ENCODE assay signal across 8 cellular contexts in genomic region chr17:8187517-8188407, GRCh38. TPM values are rescaled to one million over a fixed set of nuclear protein-coding genes. Genes with fewer than 3 reads are reported as not detected.
DNase-seq lines count a peak whose midpoint lies in the region; ATAC-seq and TF ChIP-seq lines count a peak whose summit lies in the region.

No MANE protein-coding gene starts in this region.

- POLR2A ChIA-PET in BJ (lab: Charles Lee), result interaction anchor here (0.6 to 1.4 kb wide), 3 partner anchors 15 to 34 kb away, joined by 3 read pairs; no protein-coding TSS in a partner anchor

- no peaks in the 10 kb centered on the region for H3K36me3 ChIP-seq in BJ (ENCODE audit: control insufficient read depth, insufficient read depth, low read length)

- H3K27me3 ChIP-seq in BJ (ENCODE audit: control insufficient read depth, insufficient read depth, low read length), result no peaks in the 10 kb centered on the region

- no peak overlapping the region for H3K27ac Mint-ChIP-seq in naive B cell

- no peaks in the 10 kb centered on the region for H3K36me3 Mint-ChIP-seq in naive B cell

- CTCF ChIA-PET in BJ (lab: Yijun Ruan, JAX), result interaction anchor here (0.8 to 2.3 kb wide), 9 partner anchors 11 to 68 kb away, joined by 3 to 9 read pairs (median 4); partner anchors contain the start of gene TMEM107

- DNase-seq in BJ (ENCODE audit: low read depth), result peak; percentile 95
- peak; percentile 76 for DNase-seq in GM20000 (ENCODE audit: low spot score)
- DNase-seq in LHCN-M2 (ENCODE audit: low read depth), result peak; percentile 100
- DNase-seq in RKO (ENCODE audit: low spot score), result peak; percentile 99
- peak; percentile 69 for DNase-seq in activated T-helper 1 cell treated with Interleukin-2 at 50 U/mL for 16 hours (ENCODE audit: low read depth)
- peak; percentile 100 for DNase-seq in fibroblast of peridontal ligament (ENCODE audit: extremely low read depth)
- peak; percentile 89 for DNase-seq in naive B cell
- DNase-seq in stimulated activated CD8-positive, alpha-beta memory T cell treated with anti-CD3 and anti-CD28 coated beads, Interleukin-7, amount 100 ng/mL, for 4 hours (ENCODE audit: low read depth in 2 of 2), result peak; percentile 81 to 90

- H3K4me3 Mint-ChIP-seq in naive B cell, result no peak overlapping the region

- peaks cover 13 to 17% (median 17%) of the 10 kb centered on the region in 3 donors for H3K4me1 Mint-ChIP-seq in naive B cell

- H3K9me3 Mint-ChIP-seq in naive B cell, result no peaks in the 10 kb centered on the region

- no peaks in the 10 kb centered on the region for H3K27me3 Mint-ChIP-seq in naive B cell

- ATAC-seq in naive B cell (ENCODE audit: low read depth in 2 of 2), result peak; percentile 13 to 27

- TF ChIP-seq CTCF in BJ (IDR thresholded peaks at IDR 0.05; ENCODE audit: insufficient read depth, low read depth, low read length), result no peak
- no peak for TF ChIP-seq CTCF in GM20000 (IDR thresholded peaks at IDR 0.05; ENCODE audit: extremely low read depth, missing control alignments)

- H3K4me3 ChIP-seq in BJ (ENCODE audit: low read depth, low read length), result peak overlapping the region; percentile 78

RNA-seq across cellular contexts. Expression of gene BORCS6, which starts 2.2 kb away (rescaled TPM):
- 3.0 and 4.5 TPM in 2 replicates for polyA plus RNA-seq in BJ (2011; rRNA removed)
- 2.8 and 3.4 TPM in 2 replicates for polyA minus RNA-seq in BJ (2011; rRNA and poly(A)+ RNA removed)
- 6.9 and 7.4 TPM in 2 replicates for total RNA-seq in LHCN-M2 (2014; rRNA removed)
- 5.9 TPM for polyA plus RNA-seq in LHCN-M2 (2012)
- polyA plus RNA-seq in naive B cell (ENCODE audit: low read depth in 6 of 6), result 10 to 100 TPM; 14.8 to 24.2 (median 20.4) TPM

RNA-seq across cellular contexts. Expression of gene TMEM107, which starts 11.6 kb away (rescaled TPM):
- polyA plus RNA-seq in BJ (2011; rRNA removed), result 13.6 and 14.5 TPM in 2 replicates
- 52.2 and 57.1 TPM in 2 replicates for polyA minus RNA-seq in BJ (2011; rRNA and poly(A)+ RNA removed)
- total RNA-seq in LHCN-M2 (2014; rRNA removed), result 40.0 and 45.3 TPM in 2 replicates
- 19.5 TPM for polyA plus RNA-seq in LHCN-M2 (2012)
- 10 to 100 TPM; 29.9 to 42.3 (median 34.7) TPM for polyA plus RNA-seq in naive B cell (ENCODE audit: low read depth in 6 of 6)

RNA-seq across cellular contexts. Expression of gene AURKB, which starts 22.6 kb away (rescaled TPM):
- 13.4 and 26.1 TPM in 2 replicates for polyA plus RNA-seq in BJ (2011; rRNA removed)
- polyA minus RNA-seq in BJ (2011; rRNA and poly(A)+ RNA removed), result 16.9 and 28.3 TPM in 2 replicates
- 81.3 and 93.4 TPM in 2 replicates for total RNA-seq in LHCN-M2 (2014; rRNA removed)
- polyA plus RNA-seq in LHCN-M2 (2012), result 50.2 TPM
- not detected for polyA plus RNA-seq in naive B cell (ENCODE audit: low read depth in 6 of 6)

RNA-seq across cellular contexts. Expression of gene VAMP2, which starts 25.0 kb away (rescaled TPM):
- polyA plus RNA-seq in BJ (2011; rRNA removed), result 20.1 and 22.8 TPM in 2 replicates
- 7.4 and 9.6 TPM in 2 replicates for polyA minus RNA-seq in BJ (2011; rRNA and poly(A)+ RNA removed)
- total RNA-seq in LHCN-M2 (2014; rRNA removed), result 3.8 and 4.6 TPM in 2 replicates
- 41.7 TPM for polyA plus RNA-seq in LHCN-M2 (2012)
- polyA plus RNA-seq in naive B cell (ENCODE audit: low read depth in 6 of 6), result 10 to 100 TPM; 37.8 to 89.1 (median 65.9) TPM

RNA-seq across cellular contexts. Expression of gene PER1, which starts 35.6 kb away (rescaled TPM):
- 5.1 and 7.7 TPM in 2 replicates for polyA plus RNA-seq in BJ (2011; rRNA removed)
- polyA minus RNA-seq in BJ (2011; rRNA and poly(A)+ RNA removed), result 11.4 and 32.7 TPM in 2 replicates
- total RNA-seq in LHCN-M2 (2014; rRNA removed), result 12.6 and 18.2 TPM in 2 replicates
- 13.0 TPM for polyA plus RNA-seq in LHCN-M2 (2012)
- polyA plus RNA-seq in naive B cell (ENCODE audit: low read depth in 6 of 6), result 10 to 100 TPM in 5 of 6 donors, 1 to 10 TPM in 1; 4.5 to 20.9 (median 13.5) TPM

Comparison
In these comparisons a context has a peak if more than half of its experiments do, and no peak if none do; other contexts are left out.
1. Peak in every context shown above with its lines: DNase-seq, ATAC-seq and H3K4me3 ChIP-seq.
2. RNA of gene AURKB, which starts 22.6 kb away (polyA plus RNA-seq): 13.4 to 26.1 TPM in BJ; not detected in naive B cell; every median in the first group is over 10 times any median in the second.